ENCODE assay signal across 1 cellular context in the genomic region with DNA sequence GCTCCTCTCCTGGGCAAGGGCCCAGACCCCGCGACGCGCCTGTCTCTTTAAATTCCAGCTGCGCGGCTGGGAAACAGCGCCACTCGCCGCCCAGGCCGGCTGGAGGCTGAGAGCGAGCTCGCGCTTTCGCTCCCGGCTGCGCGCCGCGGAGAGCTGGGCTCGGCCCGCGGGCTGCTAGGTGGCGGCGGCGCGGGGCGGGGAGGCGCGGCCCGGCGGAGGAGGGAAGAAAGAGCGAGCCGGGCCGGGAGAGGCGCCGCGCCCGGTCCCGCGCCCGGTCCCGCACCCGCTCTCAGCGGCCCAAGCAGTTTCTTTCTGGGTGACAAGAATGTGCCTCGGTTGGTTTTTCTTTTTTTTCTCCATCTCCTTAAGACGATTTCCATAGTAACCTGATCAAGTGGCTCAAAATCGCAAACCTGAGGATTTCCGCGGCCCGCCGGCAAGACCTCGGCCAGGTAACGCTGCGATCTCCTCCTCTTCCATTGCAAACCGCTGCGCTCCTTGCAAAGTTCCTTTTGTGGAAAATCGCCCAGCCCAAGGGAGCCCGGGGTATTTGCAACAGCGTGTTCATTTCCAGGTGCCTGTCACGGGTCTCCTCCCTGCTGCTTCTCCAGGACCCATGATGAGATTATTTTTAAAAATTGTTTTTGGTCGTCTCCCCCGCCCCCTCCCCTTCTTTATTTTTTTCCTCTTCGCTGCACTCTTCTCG.
TF ChIP-seq lines count a peak whose summit lies in the region.

No MANE protein-coding gene starts in this region.

TF ChIP-seq in HEK293, 187 proteins besides CTCF, POLR2A, EP300 and RAD21 (continued from another document):
- TF ChIP-seq, protein P1, sequence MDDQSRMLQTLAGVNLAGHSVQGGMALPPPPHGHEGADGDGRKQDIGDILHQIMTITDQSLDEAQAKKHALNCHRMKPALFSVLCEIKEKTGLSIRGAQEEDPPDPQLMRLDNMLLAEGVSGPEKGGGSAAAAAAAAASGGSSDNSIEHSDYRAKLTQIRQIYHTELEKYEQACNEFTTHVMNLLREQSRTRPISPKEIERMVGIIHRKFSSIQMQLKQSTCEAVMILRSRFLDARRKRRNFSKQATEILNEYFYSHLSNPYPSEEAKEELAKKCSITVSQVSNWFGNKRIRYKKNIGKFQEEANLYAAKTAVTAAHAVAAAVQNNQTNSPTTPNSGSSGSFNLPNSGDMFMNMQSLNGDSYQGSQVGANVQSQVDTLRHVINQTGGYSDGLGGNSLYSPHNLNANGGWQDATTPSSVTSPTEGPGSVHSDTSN (CRISPR knock-in tag; IDR thresholded peaks at IDR 0.05), result peak; percentile 80; the same call in 1 of the 2 replicates
- TF ChIP-seq ZSCAN30 (tag by site-specific recombination; IDR thresholded peaks at IDR 0.05), result 0 out of 2 replicates have a peak, but pooled peaks have one; percentile 21
- no peak for TF ChIP-seq ZNF184 (tag by site-specific recombination; IDR thresholded peaks at IDR 0.05)
- TF ChIP-seq, protein P2, sequence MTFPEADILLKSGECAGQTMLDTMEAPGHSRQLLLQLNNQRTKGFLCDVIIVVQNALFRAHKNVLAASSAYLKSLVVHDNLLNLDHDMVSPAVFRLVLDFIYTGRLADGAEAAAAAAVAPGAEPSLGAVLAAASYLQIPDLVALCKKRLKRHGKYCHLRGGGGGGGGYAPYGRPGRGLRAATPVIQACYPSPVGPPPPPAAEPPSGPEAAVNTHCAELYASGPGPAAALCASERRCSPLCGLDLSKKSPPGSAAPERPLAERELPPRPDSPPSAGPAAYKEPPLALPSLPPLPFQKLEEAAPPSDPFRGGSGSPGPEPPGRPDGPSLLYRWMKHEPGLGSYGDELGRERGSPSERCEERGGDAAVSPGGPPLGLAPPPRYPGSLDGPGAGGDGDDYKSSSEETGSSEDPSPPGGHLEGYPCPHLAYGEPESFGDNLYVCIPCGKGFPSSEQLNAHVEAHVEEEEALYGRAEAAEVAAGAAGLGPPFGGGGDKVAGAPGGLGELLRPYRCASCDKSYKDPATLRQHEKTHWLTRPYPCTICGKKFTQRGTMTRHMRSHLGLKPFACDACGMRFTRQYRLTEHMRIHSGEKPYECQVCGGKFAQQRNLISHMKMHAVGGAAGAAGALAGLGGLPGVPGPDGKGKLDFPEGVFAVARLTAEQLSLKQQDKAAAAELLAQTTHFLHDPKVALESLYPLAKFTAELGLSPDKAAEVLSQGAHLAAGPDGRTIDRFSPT (tag by site-specific recombination; IDR thresholded peaks at IDR 0.05), result no peak
- TF ChIP-seq ZNF596 (tag by site-specific recombination; IDR thresholded peaks at IDR 0.05), result peak; percentile 80
- TF ChIP-seq ZNF274 (IDR thresholded peaks at IDR 0.05; ENCODE audit: low read length), result no peak
- no peak for TF ChIP-seq ZNF274 (tag by site-specific recombination; IDR thresholded peaks at IDR 0.05; ENCODE audit: borderline replicate concordance)
- peak; percentile 90 for TF ChIP-seq ZNF561 (tag by site-specific recombination; IDR thresholded peaks at IDR 0.05; ENCODE audit: borderline replicate concordance)
- TF ChIP-seq ZNF426 (tag by site-specific recombination; IDR thresholded peaks at IDR 0.05), result no peak
- TF ChIP-seq GLIS2 (tag by site-specific recombination; IDR thresholded peaks at IDR 0.05), result peak; percentile 43; the same call in 1 of the 2 replicates
- no peak for TF ChIP-seq ZNF146 (tag by site-specific recombination; IDR thresholded peaks at IDR 0.05)
- no peak for TF ChIP-seq ZNF473 (tag by site-specific recombination; IDR thresholded peaks at IDR 0.05)
- TF ChIP-seq ZNF660 (tag by site-specific recombination; IDR thresholded peaks at IDR 0.05), result peak; percentile 76; the same call in 1 of the 2 replicates
- TF ChIP-seq ZNF837 (tag by site-specific recombination; IDR thresholded peaks at IDR 0.05), result no peak
